Comparison of ENCODE assay signal across 13 cellular contexts in genomic region chr6:17656092-17656491, GRCh38. TPM values are rescaled to one million over a fixed set of nuclear protein-coding genes. Genes with fewer than 3 reads are reported as not detected.
DNase-seq lines count a peak whose midpoint lies in the region; ATAC-seq and TF ChIP-seq lines count a peak whose summit lies in the region.
"Had no signal": no experiment of that assay in that cellular context is flagged by ENCODE, and none has a peak within 500 bp of the region (broad histone marks: within the 10 kb centered on the region; RNA-seq: fewer than 3 reads in every experiment).

No MANE protein-coding gene starts in this region.

- no peaks in the 10 kb centered on the region for H3K23me2 ChIP-seq in H9 (ENCODE audit: insufficient read length, low read depth, low read length, poor library complexity, severe bottlenecking)

- H2BK120ac ChIP-seq in H9 (ENCODE audit: low read depth, low read length, poor library complexity, severe bottlenecking): no peak overlapping the region
- H2BK120ac ChIP-seq in mesenchymal stem cell (ENCODE audit: low read depth, low read length): no peak overlapping the region

- H2BK15ac ChIP-seq in H9 (ENCODE audit: low read depth, low read length): no peak overlapping the region
- no peak overlapping the region for H2BK15ac ChIP-seq in mesenchymal stem cell (ENCODE audit: low read depth, poor library complexity, severe bottlenecking)

- no peak for ATAC-seq in activated T-cell treated with anti-CD3 and anti-CD28 coated beads, Interleukin-2, amount 50 U/mL, for 4 hours
- no peak for ATAC-seq in T-helper 17 cell
- no peak for ATAC-seq in CD4-positive, alpha-beta T cell (ENCODE audit: poor library complexity)
- ATAC-seq: activated CD4-positive, CD25-positive, alpha-beta regulatory T cell treated with anti-CD3 and anti-CD28 coated beads, Interleukin-2, amount 50 U/mL, for 24 hours had no signal

- H4K91ac ChIP-seq in H9 (ENCODE audit: insufficient read length, low read depth, low read length) (no peak overlapping the region), mesenchymal stem cell (ENCODE audit: low read length) (no peak overlapping the region)

- POLR2A ChIA-PET in CD4-positive, alpha-beta T cell (lab: Charles Lee): no interaction called here

- no peaks in the 10 kb centered on the region for H3K27me3 Mint-ChIP-seq in activated T-cell treated with anti-CD3 and anti-CD28 coated beads, Interleukin-2, amount 50 U/mL, for 24 hours
- no peaks in the 10 kb centered on the region for H3K27me3 Mint-ChIP-seq in activated T-cell treated with anti-CD3 and anti-CD28 coated beads, Interleukin-2, amount 50 U/mL, for 4 hours (ENCODE audit: low read depth)
- H3K27me3 Mint-ChIP-seq in H9 (ENCODE audit: low read depth) (no peaks in the 10 kb centered on the region; the same call in 1 of the 2 replicates), T-helper 17 cell (no peaks in the 10 kb centered on the region)
- H3K27me3 Mint-ChIP-seq in CD4-positive, alpha-beta T cell: no peaks in the 10 kb centered on the region

- H2AFZ ChIP-seq in H9 (ENCODE audit: low read length) (no peak overlapping the region), mesenchymal stem cell (ENCODE audit: low read depth, low read length) (no peak overlapping the region)

- peaks cover 20 to 73% of the 10 kb centered on the region in 2 experiments for H3K36me3 ChIP-seq in mesenchymal stem cell (ENCODE audit: control insufficient read depth in 1 of 2, insufficient read depth in 2 of 2, low read depth in 1 of 2, low read length in 2 of 2)
- H3K36me3 ChIP-seq: uterus had no signal

- H3K4ac ChIP-seq in H9 (ENCODE audit: low read depth, low read length): no peak overlapping the region
- no peak overlapping the region for H3K4ac ChIP-seq in mesenchymal stem cell (ENCODE audit: low read depth in 1 of 2, low read length in 2 of 2)

- DNase-seq in activated T-cell treated with anti-CD3 and anti-CD28 coated beads, Interleukin-2, amount 50 U/mL, for 24 hours: no peak
- DNase-seq in activated T-cell treated with anti-CD3 and anti-CD28 coated beads, Interleukin-2, amount 50 U/mL, for 4 hours: no peak
- no peak for DNase-seq in H9
- DNase-seq in T-helper 17 cell: no peak
- peak; percentile 27 for DNase-seq in mesenchymal stem cell
- no peak for DNase-seq in NCI-H1694 (lab: John Stamatoyannopoulos, UW)
- no peak for DNase-seq in NCI-H187 treated with DMSO at 0.1 percent for 48 hours (lab: John Stamatoyannopoulos, UW)
- DNase-seq in CD4-positive, alpha-beta T cell: no peak
- DNase-seq: stimulated activated naive CD4-positive, alpha-beta T cell treated with Interleukin-2 at 50 U/mL for 16 hours; uterus had no signal

- H3K27me3 ChIP-seq in H9 (ENCODE audit: insufficient read depth, low read length) (no peaks in the 10 kb centered on the region), mesenchymal stem cell (ENCODE audit: control insufficient read depth in 1 of 2, insufficient read depth in 1 of 2, low read length in 2 of 2) (no peaks in the 10 kb centered on the region)
- no peaks in the 10 kb centered on the region for H3K27me3 ChIP-seq in CD4-positive, alpha-beta T cell (ENCODE audit: control insufficient read depth, insufficient read depth, low read length)
- H3K27me3 ChIP-seq: BLaER1, esophagus muscularis mucosa, uterus had no signal

- H3K4me1 ChIP-seq in H9 (ENCODE audit: insufficient read depth, low read length): no peaks in the 10 kb centered on the region
- H3K4me1 ChIP-seq in mesenchymal stem cell (ENCODE audit: control insufficient read depth, insufficient read depth, low read depth, low read length): no peaks in the 10 kb centered on the region
- H3K4me1 ChIP-seq: BLaER1, uterus had no signal

- intact Hi-C loops in CD4-positive, alpha-beta T cell (cut with DNase I, micrococcal nuclease): loop anchor here in 1 of 2 experiments (5.0 kb wide), 1 partner anchor 69 kb away; no protein-coding TSS in a partner anchor

- no peaks in the 10 kb centered on the region for H3K9me3 ChIP-seq in H9 (ENCODE audit: control insufficient read depth, low read depth, low read length)
- H3K9me3 ChIP-seq in T-helper 17 cell (ENCODE audit: control insufficient read depth, low read length, poor library complexity, severe bottlenecking): no peaks in the 10 kb centered on the region
- no peaks in the 10 kb centered on the region for H3K9me3 ChIP-seq in mesenchymal stem cell (ENCODE audit: control insufficient read depth, low read length)
- H3K9me3 ChIP-seq in CD4-positive, alpha-beta T cell (ENCODE audit: control insufficient read depth, low read length): no peaks in the 10 kb centered on the region
- H3K9me3 ChIP-seq: BLaER1, esophagus muscularis mucosa, uterus had no signal

- no peaks in the 10 kb centered on the region for H4K20me1 ChIP-seq in H9 (ENCODE audit: control insufficient read depth, insufficient read depth, insufficient read length)

- H3K79me1 ChIP-seq in H9 (ENCODE audit: insufficient read depth, low read depth, low read length, poor library complexity, severe bottlenecking) (peaks cover 12% of the 10 kb centered on the region), mesenchymal stem cell (replicated peaks; ENCODE audit: low read length, poor library complexity, severe bottlenecking) (peaks cover 26% of the 10 kb centered on the region)

- TF ChIP-seq CTCF in H9 (conservative IDR thresholded peaks at IDR 0.05): no peak
- TF ChIP-seq CTCF in CD4-positive, alpha-beta T cell (IDR thresholded peaks at IDR 0.05): no peak

- no peak overlapping the region for H3K9ac ChIP-seq in H9 (ENCODE audit: extremely low read depth, insufficient read length, low read length)
- H3K9ac ChIP-seq in mesenchymal stem cell (ENCODE audit: low read length): no peak overlapping the region
- H3K9ac ChIP-seq: BLaER1 had no signal

- peaks cover 31% of the 10 kb centered on the region for H3K4me1 Mint-ChIP-seq in activated T-cell treated with anti-CD3 and anti-CD28 coated beads, Interleukin-2, amount 50 U/mL, for 24 hours (ENCODE audit: low read depth)
- H3K4me1 Mint-ChIP-seq in activated T-cell treated with anti-CD3 and anti-CD28 coated beads, Interleukin-2, amount 50 U/mL, for 4 hours (ENCODE audit: low read depth): peaks cover 20% of the 10 kb centered on the region
- H3K4me1 Mint-ChIP-seq in H9: no peaks in the 10 kb centered on the region
- peaks cover 6% of the 10 kb centered on the region for H3K4me1 Mint-ChIP-seq in T-helper 17 cell
- peaks cover 6% of the 10 kb centered on the region for H3K4me1 Mint-ChIP-seq in CD4-positive, alpha-beta T cell (ENCODE audit: low read depth)

- no peak overlapping the region for H3K56ac ChIP-seq in H9 (ENCODE audit: insufficient read length, low read depth, low read length)

- H3K14ac ChIP-seq in H9 (ENCODE audit: insufficient read depth, low read length) (no peak overlapping the region), mesenchymal stem cell (ENCODE audit: low read length in 2 of 2) (no peak overlapping the region)

- no CpG with 5 or more reads among the region's 1 CpG for WGBS in H9 (ENCODE audit: extremely low coverage, insufficient read length, low lambda C conversion rate)
- 100% methylated on average over 1 of the region's 1 CpG for WGBS in mesenchymal stem cell

- no peak overlapping the region for H3K4me3 ChIP-seq in mesenchymal stem cell (ENCODE audit: insufficient read depth in 1 of 2, low read depth in 1 of 2, low read length in 2 of 2)
- H3K4me3 ChIP-seq: BLaER1, esophagus muscularis mucosa, uterus had no signal

- H3K4me2 ChIP-seq in H9 (ENCODE audit: insufficient read depth, insufficient read length, low read length) (no peak overlapping the region), mesenchymal stem cell (ENCODE audit: low read length, poor library complexity, severe bottlenecking) (no peak overlapping the region)
- H3K4me2 ChIP-seq: BLaER1 had no signal

- H4K8ac ChIP-seq in H9 (replicated peaks; ENCODE audit: insufficient read length, low read depth, low read length) (no peak overlapping the region), mesenchymal stem cell (ENCODE audit: low read length) (no peak overlapping the region)

- H2BK5ac ChIP-seq in H9 (ENCODE audit: insufficient read length, low read length): no peak overlapping the region
- no peak overlapping the region for H2BK5ac ChIP-seq in mesenchymal stem cell (ENCODE audit: low read depth, low read length, poor library complexity, severe bottlenecking)

- no peak overlapping the region for H4K5ac ChIP-seq in H9 (ENCODE audit: insufficient read length, low read depth, low read length)

- no peaks in the 10 kb centered on the region for H3K9me3 Mint-ChIP-seq in activated T-cell treated with anti-CD3 and anti-CD28 coated beads, Interleukin-2, amount 50 U/mL, for 24 hours
- no peaks in the 10 kb centered on the region for H3K9me3 Mint-ChIP-seq in activated T-cell treated with anti-CD3 and anti-CD28 coated beads, Interleukin-2, amount 50 U/mL, for 4 hours
- H3K9me3 Mint-ChIP-seq in H9: no peaks in the 10 kb centered on the region
- no peaks in the 10 kb centered on the region for H3K9me3 Mint-ChIP-seq in CD4-positive, alpha-beta T cell

- H3K27ac Mint-ChIP-seq in activated T-cell treated with anti-CD3 and anti-CD28 coated beads, Interleukin-2, amount 50 U/mL, for 24 hours: peak overlapping the region; percentile 68
- H3K27ac Mint-ChIP-seq in H9 (peak overlapping the region in 2 of 3 experiments; percentile 45 to 53; a peak in 3 of 7 replicates), T-helper 17 cell (peak overlapping the region; percentile 81)
- no peak overlapping the region for H3K27ac Mint-ChIP-seq in CD4-positive, alpha-beta T cell

- H3K18ac ChIP-seq in H9 (ENCODE audit: insufficient read length, low read depth, low read length) (no peak overlapping the region), mesenchymal stem cell (ENCODE audit: low read depth in 1 of 2, low read length in 2 of 2) (no peak overlapping the region)

- peaks cover 2% of the 10 kb centered on the region for H3K79me2 ChIP-seq in H9 (ENCODE audit: insufficient read depth, low read length)

- H3K4me3 Mint-ChIP-seq in activated T-cell treated with anti-CD3 and anti-CD28 coated beads, Interleukin-2, amount 50 U/mL, for 24 hours: no peak overlapping the region
- H3K4me3 Mint-ChIP-seq in activated T-cell treated with anti-CD3 and anti-CD28 coated beads, Interleukin-2, amount 50 U/mL, for 4 hours: no peak overlapping the region
- no peak overlapping the region for H3K4me3 Mint-ChIP-seq in H9
- peak overlapping the region; percentile 68 for H3K4me3 Mint-ChIP-seq in T-helper 17 cell
- no peak overlapping the region for H3K4me3 Mint-ChIP-seq in CD4-positive, alpha-beta T cell

- H2BK12ac ChIP-seq in H9 (ENCODE audit: insufficient read length, low read depth, low read length) (no peak overlapping the region), mesenchymal stem cell (ENCODE audit: low read length in 2 of 2) (no peak overlapping the region)

- CTCF ChIA-PET in CD4-positive, alpha-beta T cell (lab: Charles Lee): no interaction called here

- H3K27ac ChIP-seq in H9 (ENCODE audit: insufficient read length, low read depth, low read length) (no peak overlapping the region), mesenchymal stem cell (ENCODE audit: low read length, poor library complexity, severe bottlenecking) (no peak overlapping the region)
- H3K27ac ChIP-seq in CD4-positive, alpha-beta T cell (ENCODE audit: low read depth, low read length): no peak overlapping the region
- H3K27ac ChIP-seq: BLaER1, esophagus muscularis mucosa, uterus had no signal

- no peak overlapping the region for H2BK20ac ChIP-seq in H9 (ENCODE audit: low read depth, low read length, poor library complexity, severe bottlenecking)

- H3K23ac ChIP-seq in H9 (ENCODE audit: insufficient read length, low read depth, low read length) (no peak overlapping the region), mesenchymal stem cell (ENCODE audit: low read length in 2 of 2) (no peak overlapping the region)

- peaks cover 97% of the 10 kb centered on the region for H3K36me3 Mint-ChIP-seq in activated T-cell treated with anti-CD3 and anti-CD28 coated beads, Interleukin-2, amount 50 U/mL, for 24 hours (ENCODE audit: low read depth)
- H3K36me3 Mint-ChIP-seq in activated T-cell treated with anti-CD3 and anti-CD28 coated beads, Interleukin-2, amount 50 U/mL, for 4 hours (ENCODE audit: insufficient read depth): peaks cover 46% of the 10 kb centered on the region
- peaks cover 27 to 75% (median 74%) of the 10 kb centered on the region in 3 experiments; a peak in 6 of 7 replicates for H3K36me3 Mint-ChIP-seq in H9 (ENCODE audit: insufficient read depth in 1 of 3, low read depth in 3 of 3)
- peaks cover 2% of the 10 kb centered on the region for H3K36me3 Mint-ChIP-seq in T-helper 17 cell (ENCODE audit: low read depth)
- H3K36me3 Mint-ChIP-seq in CD4-positive, alpha-beta T cell (ENCODE audit: low read depth): peaks cover 92% of the 10 kb centered on the region

- no peak overlapping the region for H3T11ph ChIP-seq in H9 (ENCODE audit: low read length)

- H2AK5ac ChIP-seq in H9 (ENCODE audit: insufficient read length, low read length) (no peak overlapping the region), mesenchymal stem cell (ENCODE audit: low read length, severe bottlenecking) (no peak overlapping the region)

RNA-seq across cellular contexts. Expression of gene NUP153, which starts 50.6 kb away (rescaled TPM):
- total RNA-seq in activated T-cell treated with anti-CD3 and anti-CD28 coated beads, Interleukin-2, amount 50 U/mL, for 4 hours: 100 to 1,000 TPM; 105 to 108 (median 106) TPM
- total RNA-seq in H9 (2021) (96.1 and 99.3 TPM in 2 replicates), T-helper 17 cell (10 to 100 TPM; 63.3 to 66.3 TPM)
- polyA plus RNA-seq in mesenchymal stem cell (2013, experiment 1 of 2): 18.9 TPM
- polyA plus RNA-seq in mesenchymal stem cell (2013, experiment 2 of 2): 18.9 TPM
- total RNA-seq in CD4-positive, alpha-beta T cell: 10 to 100 TPM; 58.3 to 61.0 TPM

RNA-seq across cellular contexts. Expression of gene FAM8A1, which starts 56.0 kb away (rescaled TPM):
- 1 to 10 TPM; 2.1 to 2.6 (median 2.4) TPM for total RNA-seq in activated T-cell treated with anti-CD3 and anti-CD28 coated beads, Interleukin-2, amount 50 U/mL, for 4 hours
- total RNA-seq in H9 (2021) (11.0 and 11.7 TPM in 2 replicates), T-helper 17 cell (10 to 100 TPM; 13.0 to 15.8 TPM)
- 18.6 TPM for polyA plus RNA-seq in mesenchymal stem cell (2013, experiment 1 of 2)
- polyA plus RNA-seq in mesenchymal stem cell (2013, experiment 2 of 2): 20.3 TPM
- 10 to 100 TPM; 31.4 to 31.9 TPM for total RNA-seq in CD4-positive, alpha-beta T cell
